In genomic region chr3:49124203-49124602, GRCh38 we compare ENCODE assay signal across 18 cellular contexts. TPM values are rescaled to one million over a fixed set of nuclear protein-coding genes. Genes with fewer than 3 reads are reported as not detected.
A peak's percentile ranks its signal among the peaks of the same experiment; 100 is the strongest.
DNase-seq lines count a peak whose midpoint lies in the region; ATAC-seq and TF ChIP-seq lines count a peak whose summit lies in the region.
"Had no signal": no experiment of that assay in that cellular context is flagged by ENCODE, and none has a peak within 500 bp of the region (broad histone marks: within the 10 kb centered on the region; RNA-seq: fewer than 3 reads in every experiment).

No MANE protein-coding gene starts in this region.

- H3K18ac ChIP-seq in neuronal stem cell (ENCODE audit: low read length): no peak overlapping the region

- H3K4me2 ChIP-seq in neuronal stem cell (ENCODE audit: insufficient read depth, low read length, poor library complexity, severe bottlenecking): no peak overlapping the region
- H3K4me2 ChIP-seq: BLaER1 had no signal

- H3K4me3 ChIP-seq in neuronal stem cell (ENCODE audit: low read length in 2 of 2): no peak overlapping the region
- H3K4me3 ChIP-seq: BLaER1 had no signal

- ATAC-seq in left lobe of liver (no peak), foreskin keratinocyte (no peak)

- no peak overlapping the region for H2BK120ac ChIP-seq in neuronal stem cell (ENCODE audit: low read depth, low read length)

- H3K4me1 ChIP-seq in neuronal stem cell (ENCODE audit: control insufficient read depth in 2 of 2, insufficient read depth in 1 of 2, low read depth in 1 of 2, low read length in 2 of 2) (peaks cover 8 to 9% of the 10 kb centered on the region in 2 donors), foreskin keratinocyte (no peaks in the 10 kb centered on the region)
- H3K4me1 ChIP-seq: BE2C had no signal

- no peak overlapping the region for H2BK5ac ChIP-seq in neuronal stem cell (ENCODE audit: low read length)

- H2BK12ac ChIP-seq in neuronal stem cell (ENCODE audit: low read length): no peak overlapping the region

- no peak overlapping the region for H3K14ac ChIP-seq in neuronal stem cell (ENCODE audit: low read length)

- peaks cover 0 to 1% of the 10 kb centered on the region in 2 donors for H3K9me3 ChIP-seq in neuronal stem cell (replicated peaks in 1 of 2; ENCODE audit: control insufficient read depth in 2 of 2, insufficient read depth in 1 of 2, low read depth in 1 of 2, low read length in 2 of 2)
- H3K9me3 ChIP-seq: BE2C, BLaER1 had no signal

- H3K27me3 ChIP-seq in neuronal stem cell (ENCODE audit: control insufficient read depth in 3 of 3, insufficient read depth in 3 of 3, low read depth in 1 of 3, low read length in 3 of 3) (no peaks in the 10 kb centered on the region), foreskin keratinocyte (no peaks in the 10 kb centered on the region)
- H3K27me3 ChIP-seq: BE2C, BLaER1 had no signal

- no peak overlapping the region for H3K4ac ChIP-seq in neuronal stem cell (ENCODE audit: low read length)

- peaks cover 42% of the 10 kb centered on the region in 2 donors for H3K36me3 ChIP-seq in neuronal stem cell (replicated peaks in 1 of 2; ENCODE audit: control insufficient read depth in 2 of 2, insufficient read depth in 2 of 2, low read length in 2 of 2)

- no peak overlapping the region for H2BK15ac ChIP-seq in neuronal stem cell (ENCODE audit: low read length)

- DNase-seq in caudate nucleus (lab: John Stamatoyannopoulos, UW): no peak
- no peak for DNase-seq in neuronal stem cell (ENCODE audit: low spot score)
- no peak for DNase-seq in left lobe of liver (ENCODE audit: low spot score)
- DNase-seq in foreskin keratinocyte: no peak
- no peak for DNase-seq in DMS53 (lab: John Stamatoyannopoulos, UW)
- DNase-seq: 8988T; ACHN; BE2C; C1 segment of cervical spinal cord; CD4-positive, alpha-beta memory T cell; CD4-positive, CD25-positive, alpha-beta regulatory T cell; CD8-positive, alpha-beta memory T cell; COR-L47; DMS 273 treated with DMSO at 0.1 percent for 48 hours; DMS153; DMS79 treated with DMSO at 0.1 percent for 48 hours; GF-D8 had no signal

- H2AK5ac ChIP-seq in neuronal stem cell (ENCODE audit: low read depth, low read length): no peak overlapping the region

- H3K9ac ChIP-seq in neuronal stem cell (ENCODE audit: low read depth, low read length, poor library complexity): peak overlapping the region; percentile 12
- H3K9ac ChIP-seq: BLaER1 had no signal

- H4K91ac ChIP-seq in neuronal stem cell (ENCODE audit: low read depth, low read length, poor library complexity): no peak overlapping the region

- H3K27ac ChIP-seq in caudate nucleus (ENCODE audit: low read depth, low read length): peak overlapping the region; percentile 86
- no peak overlapping the region for H3K27ac ChIP-seq in neuronal stem cell (replicated peaks; ENCODE audit: low read length)
- no peak overlapping the region for H3K27ac ChIP-seq in foreskin keratinocyte
- H3K27ac ChIP-seq: BLaER1 had no signal

- no CpG with 5 or more reads among the region's 7 CpGs for WGBS in neuronal stem cell (ENCODE audit: extremely low coverage in 2 of 2, insufficient read length in 2 of 2, insufficient replicate concordance in 1 of 2), 2 donors

- H4K8ac ChIP-seq in neuronal stem cell (ENCODE audit: low read depth, low read length): no peak overlapping the region

- H3K23ac ChIP-seq in neuronal stem cell (ENCODE audit: low read depth, low read length, poor library complexity): no peak overlapping the region

- peaks cover 5% of the 10 kb centered on the region for H3K79me1 ChIP-seq in neuronal stem cell (ENCODE audit: low read depth, low read length)

- TF ChIP-seq CTCF in foreskin keratinocyte (conservative IDR thresholded peaks at IDR 0.05): no peak

- H2AFZ ChIP-seq in neuronal stem cell (ENCODE audit: low read length): no peak overlapping the region

RNA-seq across cellular contexts. Expression of gene USP19, which starts 3.6 kb away (rescaled TPM):
- polyA plus RNA-seq in neuronal stem cell (2013, experiment 1 of 2): 22.3 TPM
- polyA plus RNA-seq in neuronal stem cell (2013, experiment 2 of 2): 21.3 TPM
- total RNA-seq in left lobe of liver (37.1 TPM), foreskin keratinocyte (28.5 and 29.6 TPM in 2 replicates)
- polyA plus RNA-seq in foreskin keratinocyte: 13.7 and 14.4 TPM in 2 replicates

RNA-seq across cellular contexts. Expression of gene LAMB2, which starts 8.6 kb away (rescaled TPM):
- 91.9 TPM for polyA plus RNA-seq in neuronal stem cell (2013, experiment 1 of 2)
- polyA plus RNA-seq in neuronal stem cell (2013, experiment 2 of 2): 91.3 TPM
- total RNA-seq in left lobe of liver (172 TPM), foreskin keratinocyte (120 and 153 TPM in 2 replicates)
- 97.2 and 133 TPM in 2 replicates for polyA plus RNA-seq in foreskin keratinocyte
- polyA plus RNA-seq: CD4-positive, alpha-beta memory T cell; CD8-positive, alpha-beta memory T cell had no signal

RNA-seq across cellular contexts. Expression of gene QARS1, which starts 19.6 kb away (rescaled TPM):
- polyA plus RNA-seq in neuronal stem cell (2013, experiment 1 of 2): 407 TPM
- 414 TPM for polyA plus RNA-seq in neuronal stem cell (2013, experiment 2 of 2)
- total RNA-seq in left lobe of liver (105 TPM), foreskin keratinocyte (213 and 224 TPM in 2 replicates)
- 156 and 159 TPM in 2 replicates for polyA plus RNA-seq in foreskin keratinocyte

RNA-seq across cellular contexts. Expression of gene QRICH1, which starts 30.3 kb away (rescaled TPM):
- polyA plus RNA-seq in neuronal stem cell (2013, experiment 1 of 2): 101 TPM
- 102 TPM for polyA plus RNA-seq in neuronal stem cell (2013, experiment 2 of 2)
- total RNA-seq in left lobe of liver (33.4 TPM), foreskin keratinocyte (61.3 and 64.9 TPM in 2 replicates)
- 28.7 and 34.7 TPM in 2 replicates for polyA plus RNA-seq in foreskin keratinocyte

RNA-seq across cellular contexts. Expression of gene CCDC71, which starts 41.9 kb away (rescaled TPM):
- polyA plus RNA-seq in neuronal stem cell (2013, experiment 1 of 2): 17.1 TPM
- 16.2 TPM for polyA plus RNA-seq in neuronal stem cell (2013, experiment 2 of 2)
- 9.2 TPM for total RNA-seq in left lobe of liver
- total RNA-seq in foreskin keratinocyte: 24.9 and 26.7 TPM in 2 replicates
- 32.1 and 32.9 TPM in 2 replicates for polyA plus RNA-seq in foreskin keratinocyte
